Comparison of ENCODE assay signal across 31 cellular contexts in the genomic region with DNA sequence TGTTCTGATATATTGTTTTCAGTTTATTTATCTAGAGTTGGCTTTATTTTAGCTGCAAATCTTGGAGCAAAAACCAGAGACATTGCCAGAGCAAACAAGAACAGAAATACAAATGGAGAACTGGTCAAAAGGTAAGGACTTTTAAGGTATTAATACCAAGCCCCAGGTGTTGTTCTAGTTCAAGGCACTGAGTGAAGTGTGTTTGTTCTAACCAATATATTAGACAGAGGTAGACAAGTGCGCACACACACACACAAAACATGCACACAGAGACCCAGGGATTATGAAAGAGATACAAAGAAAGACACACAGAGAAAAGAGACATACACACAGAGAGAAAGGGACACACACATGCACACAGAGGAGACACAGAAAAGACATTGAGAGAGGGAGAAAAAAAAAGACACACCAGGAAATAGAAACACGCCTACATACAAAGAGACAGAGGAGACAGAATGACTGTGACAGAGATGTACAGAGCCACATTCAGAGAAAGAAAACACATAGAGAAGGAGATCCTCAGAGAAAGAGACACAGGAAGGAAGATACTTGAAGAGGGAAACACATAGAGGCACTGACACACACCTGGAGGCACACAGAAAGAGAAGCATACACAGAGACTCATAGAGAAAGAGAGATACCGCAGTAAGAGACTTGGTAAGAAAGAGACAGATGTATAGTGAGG. TPM values are rescaled to one million over a fixed set of nuclear protein-coding genes. Genes with fewer than 3 reads are reported as not detected.
A peak's percentile ranks its signal among the peaks of the same experiment; 100 is the strongest.
DNase-seq lines count a peak whose midpoint lies in the region; ATAC-seq and TF ChIP-seq lines count a peak whose summit lies in the region.
"Had no signal": no experiment of that assay in that cellular context is flagged by ENCODE, and none has a peak within 500 bp of the region (broad histone marks: within the 10 kb centered on the region; RNA-seq: fewer than 3 reads in every experiment).

No MANE protein-coding gene starts in this region.

- H3K4me1 ChIP-seq in right lobe of liver (peaks cover 0 to 49% (median 6%) of the 10 kb centered on the region in 4 donors), ovary (ENCODE audit: insufficient read depth) (no peaks in the 10 kb centered on the region), aorta (ENCODE audit: control insufficient read depth in 1 of 2, insufficient read depth in 2 of 2, low read length in 2 of 2) (no peaks in the 10 kb centered on the region)
- H3K4me1 ChIP-seq: BLaER1 treated with 17β-estradiol and CSF1 and Interleukin-3, amounts not matched to agents 10 nM and 100 nM; lower lobe of right lung; tibial artery had no signal

- H3K36me3 ChIP-seq in right lobe of liver (no peaks in the 10 kb centered on the region), ovary (no peaks in the 10 kb centered on the region), aorta (ENCODE audit: control insufficient read depth in 1 of 2, insufficient read depth in 2 of 2, low read length in 1 of 2) (peaks cover 0 to 5% of the 10 kb centered on the region in 2 donors)
- H3K36me3 ChIP-seq: BLaER1 treated with 17β-estradiol and CSF1 and Interleukin-3, amounts not matched to agents 10 nM and 100 nM; lower lobe of right lung had no signal

- H3K27ac ChIP-seq in right lobe of liver (peak overlapping the region in 2 of 3 donors; percentile 45 to 63), dorsolateral prefrontal cortex (no peak overlapping the region), ovary (no peak overlapping the region), aorta (ENCODE audit: low read depth in 1 of 2, low read length in 2 of 2) (no peak overlapping the region)
- H3K27ac ChIP-seq: BLaER1 treated with 17β-estradiol and CSF1 and Interleukin-3, amounts not matched to agents 10 nM and 100 nM; coronary artery; lower lobe of right lung; RWPE1; tibial artery had no signal

- H3K9me3 ChIP-seq in right lobe of liver = no peaks in the 10 kb centered on the region
- H3K9me3 ChIP-seq in ovary = no peaks in the 10 kb centered on the region
- H3K9me3 ChIP-seq in aorta (ENCODE audit: control insufficient read depth, low read length) = no peaks in the 10 kb centered on the region
- H3K9me3 ChIP-seq: BLaER1 treated with 17β-estradiol and CSF1 and Interleukin-3, amounts not matched to agents 10 nM and 100 nM; lower lobe of right lung; SK-N-SH; tibial artery had no signal

- DNase-seq in DMS153 (lab: John Stamatoyannopoulos, UW) (peak; percentile 81), NCI-H1092 treated with DMSO at 0.1 percent for 48 hours (lab: John Stamatoyannopoulos, UW) (peak; percentile 75), NCI-H748 treated with DMSO at 0.1 percent for 48 hours (lab: John Stamatoyannopoulos, UW) (peak; percentile 85), right lobe of liver (no peak), dorsolateral prefrontal cortex (no peak), ovary (no peak), aorta (no peak)
- DNase-seq: activated CD4-positive, alpha-beta memory T cell treated with anti-CD3 and anti-CD28 coated beads, Interleukin-2, amount 10 ng/mL, durations not matched to agents 7 days and 5 days; activated CD4-positive, alpha-beta T cell treated with anti-CD3 and anti-CD28 coated beads for 1 hour; activated CD8-positive, alpha-beta memory T cell treated with anti-CD3 and anti-CD28 coated beads, Interleukin-2, amount 50 U/mL, for 48 hours; activated naive CD8-positive, alpha-beta T cell treated with anti-CD3 and anti-CD28 coated beads, Interleukin-2, amount 10 ng/mL, durations not matched to agents 7 days and 5 days; COR-L47; effector memory CD8-positive, alpha-beta T cell; erythroblast; glutamatergic neuron; lower lobe of right lung; natural killer cell; NCI-H526 treated with DMSO at 0.1 percent for 48 hours; retina; SK-N-SH; small intestine; stimulated activated CD4-positive, alpha-beta T cell treated with anti-CD3 and anti-CD28 coated beads, Interleukin-1b, Interleukin-23, amount 100 ng/mL, for 48 hours; stimulated activated CD8-positive, alpha-beta memory T cell treated with anti-CD3 and anti-CD28 coated beads, Interleukin-4, amount 100 ng/mL, for 48 hours; stimulated activated naive CD8-positive, alpha-beta T cell treated with anti-CD3 and anti-CD28 coated beads, Interleukin-15, amount 100 ng/mL, for 72 hours; tibial artery had no signal

- intact Hi-C loops in right lobe of liver (cut with DNase I) = loop anchor here in 1 of 2 donors (5.0 kb wide), 1 partner anchor 344 kb away; no protein-coding TSS in a partner anchor
- intact Hi-C loops in dorsolateral prefrontal cortex (cut with DNase I) = loop anchor here (5.0 to 10.0 kb wide), 3 partner anchors 347 to 629 kb away; a partner anchor contains a TSS
- intact Hi-C loops in ovary (cut with DNase I) = no loop called here
- intact Hi-C loops in aorta (cut with DNase I) = loop anchor here (5.0 to 10.0 kb wide), 4 partner anchors 347 to 627 kb away; a partner anchor contains a TSS

- TF ChIP-seq EP300 in ovary (IDR thresholded peaks at IDR 0.05) = no peak

- ATAC-seq in right lobe of liver (peak; percentile 48 to 85 (median 78)), aorta (ENCODE audit: low FRiP score) (no peak)
- ATAC-seq: effector memory CD8-positive, alpha-beta T cell; HCT116; natural killer cell; stimulated activated naive CD8-positive, alpha-beta T cell treated with anti-CD3 and anti-CD28 coated beads, Interleukin-15, amount 100 ng/mL, for 72 hours had no signal

- H3K27me3 ChIP-seq in right lobe of liver (no peaks in the 10 kb centered on the region), dorsolateral prefrontal cortex (no peaks in the 10 kb centered on the region), ovary (no peaks in the 10 kb centered on the region), aorta (ENCODE audit: control insufficient read depth in 1 of 2, insufficient read depth in 2 of 2, low read length in 1 of 2) (no peaks in the 10 kb centered on the region)
- H3K27me3 ChIP-seq: BLaER1 treated with 17β-estradiol and CSF1 and Interleukin-3, amounts not matched to agents 10 nM and 100 nM; tibial artery had no signal

- no peak for TF ChIP-seq POLR2A in right lobe of liver (IDR thresholded peaks at IDR 0.05)
- no peak for TF ChIP-seq POLR2A in ovary (IDR thresholded peaks at IDR 0.05)

- H3K4me3 ChIP-seq in right lobe of liver = no peak overlapping the region
- no peak overlapping the region for H3K4me3 ChIP-seq in dorsolateral prefrontal cortex
- no peak overlapping the region for H3K4me3 ChIP-seq in ovary
- H3K4me3 ChIP-seq in aorta (ENCODE audit: low read length in 2 of 2) = no peak overlapping the region
- H3K4me3 ChIP-seq: BLaER1 treated with 17β-estradiol and CSF1 and Interleukin-3, amounts not matched to agents 10 nM and 100 nM; coronary artery; lower lobe of right lung; tibial artery had no signal

- 24% methylated on average over 2 of the region's 3 CpGs for WGBS in right lobe of liver (ENCODE audit: insufficient coverage, low coverage, low lambda C conversion rate, missing lambda C conversion rate)
- 93 to 99% (median 98%) methylated on average over 3 of the region's 3 CpGs for WGBS in ovary, 3 donors
- WGBS in aorta, 2 donors = 94 to 97% methylated on average over 3 of the region's 3 CpGs

- TF ChIP-seq CTCF in right lobe of liver (IDR thresholded peaks at IDR 0.05) (no peak), dorsolateral prefrontal cortex (IDR thresholded peaks at IDR 0.05 in 54 of 56, conservative IDR thresholded peaks at IDR 0.05 in 2 of 56; ENCODE audit: low read depth in 1 of 56, partially characterized antibody in 56 of 56) (no peak), ovary (IDR thresholded peaks at IDR 0.05) (no peak)

RNA-seq across cellular contexts. Expression of a gene that starts 50.2 kb away (rescaled TPM):
- 1 to 10 TPM; 3.0 to 5.7 (median 4.0) TPM for total RNA-seq in right lobe of liver
- 10 to 100 TPM; 16.3 to 37.8 (median 24.5) TPM for total RNA-seq in dorsolateral prefrontal cortex
- total RNA-seq in ovary = 10 to 100 TPM; 16.9 to 29.5 (median 24.6) TPM
- polyA plus RNA-seq in ovary = 1 to 10 TPM; 5.0 to 7.7 TPM
- total RNA-seq in aorta = 10 to 100 TPM; 19.7 to 20.6 TPM
- 1 to 10 TPM; 3.4 to 4.1 TPM for polyA plus RNA-seq in aorta
- total RNA-seq: activated naive CD8-positive, alpha-beta T cell treated with anti-CD3 and anti-CD28 coated beads, Interleukin-2, amount 10 ng/mL, durations not matched to agents 7 days and 5 days; activated T-helper 2 cell treated with anti-CD3 and anti-CD28 coated beads, Interferon-gamma antibody, Interleukin-2, Interleukin-4, amounts not matched to agents 10 μg/mL and 5 μg/mL and 100 μg/mL, durations not matched to agents 14 hours and 24 hours and 36 hours; natural killer cell; OCI-LY7 had no signal

Comparison
In these comparisons a context has a peak if more than half of its experiments do, and no peak if none do; other contexts are left out.
1. DNase-seq: peak in DMS153 (single experiment), NCI-H1092 treated with DMSO at 0.1 percent for 48 hours (single experiment) and NCI-H748 treated with DMSO at 0.1 percent for 48 hours (single experiment); none in right lobe of liver (0 of 3), dorsolateral prefrontal cortex (0 of 10), ovary (0 of 5) and aorta (0 of 2).
2. H3K27ac ChIP-seq: peak in right lobe of liver (2 of 3); none in dorsolateral prefrontal cortex (0 of 59), ovary (0 of 2) and aorta (0 of 2).
3. intact Hi-C loops: an anchor here in dorsolateral prefrontal cortex (5.0 to 10.0 kb wide) and aorta (5.0 to 10.0 kb wide); none called in ovary.